Comparison of ENCODE assay signal across 14 cellular contexts in genomic region chr15:62928996-62929350, GRCh38.
A peak's percentile ranks its signal among the peaks of the same experiment; 100 is the strongest.
DNase-seq lines count a peak whose midpoint lies in the region; ATAC-seq and TF ChIP-seq lines count a peak whose summit lies in the region.
"Had no signal": no experiment of that assay in that cellular context is flagged by ENCODE, and none has a peak within 500 bp of the region (broad histone marks: within the 10 kb centered on the region; RNA-seq: fewer than 3 reads in every experiment).

No MANE protein-coding gene starts in this region.

- DNase-seq in cardiac muscle cell (ENCODE audit: low read depth in 1 of 2, low spot score in 1 of 2) (no peak), cardiac septum (ENCODE audit: low spot score) (no peak), adipocyte (ENCODE audit: low read depth) (peak; percentile 72), stromal cell of bone marrow (ENCODE audit: low read depth) (peak; percentile 76), posterior vena cava (ENCODE audit: low spot score) (no peak), colonic mucosa (no peak), WERI-Rb-1 (no peak)
- DNase-seq: activated CD4-positive, alpha-beta T cell treated with anti-CD3 and anti-CD28 coated beads, Interleukin-2, amount 10 ng/mL, durations not matched to agents 7 days and 5 days; activated naive CD4-positive, alpha-beta T cell treated with Interleukin-2 at 50 U/mL for 16 hours; effector memory CD4-positive, alpha-beta T cell; MM.1S; stimulated activated CD4-positive, alpha-beta T cell treated with anti-CD3 and anti-CD28 coated beads, Interleukin-15, amount 100 ng/mL, for 24 hours had no signal

- TF ChIP-seq POLR2A in gastroesophageal sphincter (IDR thresholded peaks at IDR 0.05): no peak

- no peak for TF ChIP-seq EP300 in gastroesophageal sphincter (IDR thresholded peaks at IDR 0.05)

- H3K4me3 ChIP-seq in cardiac muscle cell (no peak overlapping the region), adipocyte (ENCODE audit: low read length) (no peak overlapping the region), gastroesophageal sphincter (no peak overlapping the region), colonic mucosa (no peak overlapping the region), WERI-Rb-1 (ENCODE audit: low read depth, low read length) (no peak overlapping the region)

- H3K9me3 ChIP-seq in cardiac muscle cell (ENCODE audit: low read depth) (no peaks in the 10 kb centered on the region), adipocyte (ENCODE audit: control insufficient read depth, low read length) (no peaks in the 10 kb centered on the region), gastroesophageal sphincter (no peaks in the 10 kb centered on the region), colonic mucosa (no peaks in the 10 kb centered on the region), WERI-Rb-1 (ENCODE audit: severe bottlenecking) (no peaks in the 10 kb centered on the region)

- no peak for ATAC-seq in gastroesophageal sphincter
- ATAC-seq: natural killer cell treated with Interleukin-12 subunit alpha and Interleukin-12 subunit beta and Interleukin-15 and Interleukin-18, amount 100 ng/mL, for 72 hours had no signal

- H3K4me1 ChIP-seq in cardiac muscle cell (ENCODE audit: low read depth) (peaks cover 12% of the 10 kb centered on the region), adipocyte (ENCODE audit: control insufficient read depth, insufficient read depth, low read length) (peaks cover 36% of the 10 kb centered on the region), gastroesophageal sphincter (peaks cover 0 to 18% (median 0%) of the 10 kb centered on the region in 3 donors), colonic mucosa (no peaks in the 10 kb centered on the region)

- H3K27me3 ChIP-seq in cardiac muscle cell: no peaks in the 10 kb centered on the region
- no peaks in the 10 kb centered on the region for H3K27me3 ChIP-seq in adipocyte (replicated peaks; ENCODE audit: control insufficient read depth, insufficient read depth, low read length)
- no peaks in the 10 kb centered on the region for H3K27me3 ChIP-seq in gastroesophageal sphincter
- H3K27me3 ChIP-seq in colonic mucosa: no peaks in the 10 kb centered on the region
- H3K27me3 ChIP-seq in WERI-Rb-1 (ENCODE audit: insufficient read depth, low read depth, severe bottlenecking): no peaks in the 10 kb centered on the region

- intact Hi-C loops in cardiac septum (cut with DNase I): loop anchor here (5.0 kb wide), 2 partner anchors 37 to 113 kb away; partner anchors contain the start of gene TPM1
- intact Hi-C loops in posterior vena cava (cut with DNase I): no loop called here
- intact Hi-C loops in colonic mucosa (cut with DNase I): no loop called here

- no peaks in the 10 kb centered on the region for H3K36me3 ChIP-seq in cardiac muscle cell
- H3K36me3 ChIP-seq in adipocyte (ENCODE audit: control insufficient read depth, insufficient read depth, low read length, severe bottlenecking): no peaks in the 10 kb centered on the region
- H3K36me3 ChIP-seq in gastroesophageal sphincter: no peaks in the 10 kb centered on the region
- no peaks in the 10 kb centered on the region for H3K36me3 ChIP-seq in colonic mucosa
- H3K36me3 ChIP-seq in WERI-Rb-1: no peaks in the 10 kb centered on the region

- TF ChIP-seq CTCF in cardiac muscle cell (IDR thresholded peaks at IDR 0.05; ENCODE audit: low read depth, low read length) (no peak), gastroesophageal sphincter (IDR thresholded peaks at IDR 0.05) (no peak), colonic mucosa (IDR thresholded peaks at IDR 0.05) (no peak), WERI-Rb-1 (IDR thresholded peaks at IDR 0.05; ENCODE audit: low read depth, low read length) (no peak)

- H3K27ac ChIP-seq in cardiac muscle cell (peak overlapping the region; percentile 7), gastroesophageal sphincter (peak overlapping the region in 3 of 4 donors; percentile 15 to 32 (median 27)), colonic mucosa (no peak overlapping the region), WERI-Rb-1 (no peak overlapping the region)

- H3K9ac ChIP-seq in adipocyte (ENCODE audit: low read length) (no peak overlapping the region), colonic mucosa (ENCODE audit: low read depth in 2 of 2, low read length in 2 of 2) (no peak overlapping the region)

Comparison
In these comparisons a context has a peak if more than half of its experiments do, and no peak if none do; other contexts are left out.
1. DNase-seq: peak in adipocyte (single experiment) and stromal cell of bone marrow (single experiment); none in cardiac muscle cell (0 of 2), cardiac septum (single experiment), posterior vena cava (single experiment), colonic mucosa (single experiment) and WERI-Rb-1 (single experiment).
2. H3K27ac ChIP-seq: peak in cardiac muscle cell (single experiment) and gastroesophageal sphincter (3 of 4); none in colonic mucosa (single experiment) and WERI-Rb-1 (single experiment).